6 cellular contexts compared by ENCODE assay signal in the genomic region with DNA sequence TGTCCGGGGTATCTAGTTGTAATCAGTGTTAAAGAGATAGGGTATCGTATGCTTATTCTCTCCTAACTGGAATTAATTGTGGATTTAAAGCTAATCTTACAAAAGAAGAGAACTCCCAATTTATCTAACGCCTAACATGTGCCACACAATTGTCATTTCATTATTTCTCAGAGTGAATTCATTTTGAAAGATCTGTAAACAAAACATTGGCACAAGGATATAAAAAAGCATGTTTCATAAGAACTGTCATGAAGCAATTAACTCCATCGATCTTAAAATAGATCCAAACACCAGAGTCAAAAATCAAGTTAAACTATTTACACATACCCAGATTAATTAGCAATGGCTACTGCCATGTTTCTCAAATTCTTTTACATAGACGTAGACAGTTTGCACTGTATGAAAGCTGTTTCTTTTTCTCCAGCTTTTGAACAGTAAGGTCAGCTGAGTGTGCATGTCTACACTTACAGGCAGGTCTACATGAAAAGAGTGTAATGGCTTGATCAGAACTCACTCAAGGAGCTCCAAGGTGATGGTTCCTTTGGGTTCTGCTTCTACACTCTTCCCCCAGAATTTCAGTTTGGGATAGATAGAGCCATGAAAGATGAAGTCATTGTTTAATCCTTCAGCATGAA. TPM values are rescaled to one million over a fixed set of nuclear protein-coding genes. Genes with fewer than 3 reads are reported as not detected.
"Had no signal": no experiment of that assay in that cellular context is flagged by ENCODE, and none has a peak within 500 bp of the region (broad histone marks: within the 10 kb centered on the region; RNA-seq: fewer than 3 reads in every experiment).

No MANE protein-coding gene starts in this region.

- H3K4me3 Mint-ChIP-seq: activated CD4-positive, alpha-beta T cell treated with anti-CD3 and anti-CD28 coated beads, Interleukin-2, amount 10 ng/mL, durations not matched to agents 24 days and 14 days; immature natural killer cell; nephron; stimulated activated naive CD8-positive, alpha-beta T cell treated with anti-CD3 and anti-CD28 coated beads, Interleukin-15, Interleukin-2, amounts not matched to agents 100 ng/mL and 50 ng/mL, for 24 hours had no signal

- H3K27ac Mint-ChIP-seq: activated CD4-positive, alpha-beta T cell treated with anti-CD3 and anti-CD28 coated beads, Interleukin-2, amount 10 ng/mL, durations not matched to agents 24 days and 14 days; activated naive CD4-positive, alpha-beta T cell treated with anti-CD3 and anti-CD28 coated beads, Interleukin-2, amount 50 U/mL, for 72 hours; activated T-helper 2 cell treated with anti-CD3 and anti-CD28 coated beads, Interferon-gamma antibody, Interleukin-2, Interleukin-4, amounts not matched to agents 10 μg/mL and 5 μg/mL and 100 μg/mL, durations not matched to agents 14 hours and 24 hours and 36 hours; immature natural killer cell; nephron; stimulated activated naive CD8-positive, alpha-beta T cell treated with anti-CD3 and anti-CD28 coated beads, Interleukin-15, Interleukin-2, amounts not matched to agents 100 ng/mL and 50 ng/mL, for 24 hours had no signal

- H3K36me3 Mint-ChIP-seq: activated naive CD4-positive, alpha-beta T cell treated with anti-CD3 and anti-CD28 coated beads, Interleukin-2, amount 50 U/mL, for 72 hours; immature natural killer cell had no signal

- H3K4me1 Mint-ChIP-seq: immature natural killer cell, nephron had no signal

- H3K9me3 Mint-ChIP-seq: activated CD4-positive, alpha-beta T cell treated with anti-CD3 and anti-CD28 coated beads, Interleukin-2, amount 10 ng/mL, durations not matched to agents 24 days and 14 days; activated naive CD4-positive, alpha-beta T cell treated with anti-CD3 and anti-CD28 coated beads, Interleukin-2, amount 50 U/mL, for 72 hours; activated T-helper 2 cell treated with anti-CD3 and anti-CD28 coated beads, Interferon-gamma antibody, Interleukin-2, Interleukin-4, amounts not matched to agents 10 μg/mL and 5 μg/mL and 100 μg/mL, durations not matched to agents 14 hours and 24 hours and 36 hours; immature natural killer cell; nephron; stimulated activated naive CD8-positive, alpha-beta T cell treated with anti-CD3 and anti-CD28 coated beads, Interleukin-15, Interleukin-2, amounts not matched to agents 100 ng/mL and 50 ng/mL, for 24 hours had no signal

- H3K27me3 Mint-ChIP-seq: activated CD4-positive, alpha-beta T cell treated with anti-CD3 and anti-CD28 coated beads, Interleukin-2, amount 10 ng/mL, durations not matched to agents 24 days and 14 days; stimulated activated naive CD8-positive, alpha-beta T cell treated with anti-CD3 and anti-CD28 coated beads, Interleukin-15, Interleukin-2, amounts not matched to agents 100 ng/mL and 50 ng/mL, for 24 hours had no signal

RNA-seq across cellular contexts. Expression of gene CABYR, which starts 38.8 kb away (rescaled TPM):
- polyA plus RNA-seq: immature natural killer cell had no signal
